Comparison of ENCODE assay signal across 16 cellular contexts in genomic region chr2:217125004-217125403, GRCh38.
DNase-seq lines count a peak whose midpoint lies in the region; ATAC-seq and TF ChIP-seq lines count a peak whose summit lies in the region.
"Had no signal": no experiment of that assay in that cellular context is flagged by ENCODE, and none has a peak within 500 bp of the region (broad histone marks: within the 10 kb centered on the region; RNA-seq: fewer than 3 reads in every experiment).

No MANE protein-coding gene starts in this region.

- H3K9me3 ChIP-seq in heart right ventricle: no peaks in the 10 kb centered on the region
- no peaks in the 10 kb centered on the region for H3K9me3 ChIP-seq in left ventricle myocardium inferior (replicated peaks)
- H3K9me3 ChIP-seq in trophoblast cell (ENCODE audit: insufficient read depth, low read depth, low read length): no peaks in the 10 kb centered on the region
- H3K9me3 ChIP-seq: BE2C had no signal

- peaks cover 2 to 3% of the 10 kb centered on the region in 2 donors for H3K9me3 Mint-ChIP-seq in stimulated activated naive B cell treated with anti-CD40 and anti-IgM and Interleukin-4, amounts not matched to agents 10 μg/mL and 1 μg/mL and 100 μg/mL, for 72 hours

- peaks cover 3% of the 10 kb centered on the region for H3K79me1 ChIP-seq in trophoblast cell (ENCODE audit: low read length)

- no peak overlapping the region for H3K23ac ChIP-seq in trophoblast cell (ENCODE audit: low read length)

- DNase-seq in heart right ventricle: peak in 1 of 2 donors; percentile 17
- no peak for DNase-seq in left ventricle myocardium inferior
- peak; percentile 7 for DNase-seq in NCI-H69 (lab: John Stamatoyannopoulos, UW)
- DNase-seq in trophoblast cell: no peak
- DNase-seq in stimulated activated naive B cell treated with anti-CD40 and anti-IgM and Interleukin-4, amounts not matched to agents 10 μg/mL and 1 μg/mL and 100 μg/mL, for 72 hours: no peak
- DNase-seq in DMS 273 (lab: John Stamatoyannopoulos, UW; ENCODE audit: unreplicated experiment): no peak
- DNase-seq: BE2C; CD4-positive, alpha-beta memory T cell; DMS153; DMS79 treated with DMSO at 0.1 percent for 48 hours; EL; GM23248 had no signal

- H3K4me3 Mint-ChIP-seq in stimulated activated naive B cell treated with anti-CD40 and anti-IgM and Interleukin-4, amounts not matched to agents 10 μg/mL and 1 μg/mL and 100 μg/mL, for 72 hours: no peak overlapping the region
- H3K4me3 Mint-ChIP-seq: CD4-positive, alpha-beta memory T cell had no signal

- H3K4me3 ChIP-seq in heart right ventricle (no peak overlapping the region), left ventricle myocardium inferior (no peak overlapping the region), trophoblast cell (ENCODE audit: low read depth, low read length) (no peak overlapping the region)
- H3K4me3 ChIP-seq: GM23248 had no signal

- H3K36me3 ChIP-seq in heart right ventricle: no peaks in the 10 kb centered on the region
- H3K36me3 ChIP-seq in left ventricle myocardium inferior: no peaks in the 10 kb centered on the region
- H3K36me3 ChIP-seq in trophoblast cell (ENCODE audit: control insufficient read depth in 1 of 2, insufficient read depth in 2 of 2, low read length in 2 of 2): no peaks in the 10 kb centered on the region
- H3K36me3 ChIP-seq: BE2C had no signal

- H3K14ac ChIP-seq in trophoblast cell (ENCODE audit: low read length): no peak overlapping the region

- no peak overlapping the region for H3K4me2 ChIP-seq in trophoblast cell (ENCODE audit: low read length)

- H2BK12ac ChIP-seq in trophoblast cell (ENCODE audit: low read length): no peak overlapping the region

- no peak overlapping the region for H2AFZ ChIP-seq in trophoblast cell (ENCODE audit: insufficient read depth, low read length, poor library complexity)
- H2AFZ ChIP-seq: GM23248 had no signal

- H3K27me3 Mint-ChIP-seq in stimulated activated naive B cell treated with anti-CD40 and anti-IgM and Interleukin-4, amounts not matched to agents 10 μg/mL and 1 μg/mL and 100 μg/mL, for 72 hours: peaks cover 15 to 33% of the 10 kb centered on the region in 2 donors

- H3K27me3 ChIP-seq in heart right ventricle (peaks cover 0 to 4% (median 0%) of the 10 kb centered on the region in 7 donors), left ventricle myocardium inferior (ENCODE audit: low read depth) (no peaks in the 10 kb centered on the region), trophoblast cell (ENCODE audit: insufficient read depth, low read length) (no peaks in the 10 kb centered on the region)
- H3K27me3 ChIP-seq: BE2C had no signal

- H4K91ac ChIP-seq in trophoblast cell (ENCODE audit: low read depth, low read length): no peak overlapping the region

- TF ChIP-seq CTCF in heart right ventricle (IDR thresholded peaks at IDR 0.05) (no peak), left ventricle myocardium inferior (IDR thresholded peaks at IDR 0.05; ENCODE audit: borderline replicate concordance) (no peak)

- no peaks in the 10 kb centered on the region for H3K36me3 Mint-ChIP-seq in stimulated activated naive B cell treated with anti-CD40 and anti-IgM and Interleukin-4, amounts not matched to agents 10 μg/mL and 1 μg/mL and 100 μg/mL, for 72 hours
- H3K36me3 Mint-ChIP-seq: CD4-positive, alpha-beta memory T cell had no signal

- H2BK5ac ChIP-seq in trophoblast cell (ENCODE audit: low read depth, low read length, poor library complexity): peak overlapping the region; percentile 6

- intact Hi-C loops in heart right ventricle (cut with DNase I) (no loop called here), left ventricle myocardium inferior (cut with micrococcal nuclease) (no loop called here)

- WGBS in heart right ventricle, 2 donors: 85 to 89% methylated on average over 3 of the region's 3 CpGs
- WGBS in trophoblast cell (ENCODE audit: extremely low coverage, insufficient coverage, insufficient read length): no CpG with 5 or more reads among the region's 3 CpGs

- H2BK120ac ChIP-seq in trophoblast cell (ENCODE audit: insufficient read depth, low read length, poor library complexity): no peak overlapping the region

- H3K79me2 ChIP-seq in trophoblast cell (ENCODE audit: control insufficient read depth, insufficient read depth, low read length, poor library complexity): no peaks in the 10 kb centered on the region

- H3K4me1 ChIP-seq in heart right ventricle (peaks cover 0 to 11% (median 0%) of the 10 kb centered on the region in 9 donors), left ventricle myocardium inferior (peaks cover 8% of the 10 kb centered on the region), trophoblast cell (ENCODE audit: control insufficient read depth in 1 of 2, insufficient read depth in 2 of 2, low read length in 2 of 2) (no peaks in the 10 kb centered on the region)

- H3K4me1 Mint-ChIP-seq in stimulated activated naive B cell treated with anti-CD40 and anti-IgM and Interleukin-4, amounts not matched to agents 10 μg/mL and 1 μg/mL and 100 μg/mL, for 72 hours: peaks cover 0 to 2% of the 10 kb centered on the region in 2 donors
- H3K4me1 Mint-ChIP-seq: CD4-positive, alpha-beta memory T cell had no signal

- H3K27ac ChIP-seq in heart right ventricle (no peak overlapping the region), left ventricle myocardium inferior (replicated peaks) (no peak overlapping the region), trophoblast cell (ENCODE audit: low read depth, low read length) (no peak overlapping the region)
- H3K27ac ChIP-seq: C4-2B, GM23248, HL-60 had no signal

- no peak overlapping the region for H4K12ac ChIP-seq in trophoblast cell (ENCODE audit: low read depth, low read length)

- no peak overlapping the region for H2AK5ac ChIP-seq in trophoblast cell (ENCODE audit: low read length)

- no peak overlapping the region for H3K18ac ChIP-seq in trophoblast cell (ENCODE audit: low read length)

- peak in 6 of 8 donors; percentile 69 to 95 (median 76) for ATAC-seq in heart right ventricle
- ATAC-seq in stimulated activated naive B cell treated with anti-CD40 and anti-IgM and Interleukin-4, amounts not matched to agents 10 μg/mL and 1 μg/mL and 100 μg/mL, for 72 hours (replicated peaks): no peak
- no peak for ATAC-seq in GM21528 (IDR thresholded peaks at IDR 0.05; ENCODE audit: low FRiP score, unreplicated experiment)
- ATAC-seq: HCT116 had no signal

- peak overlapping the region; percentile 33 for H3K27ac Mint-ChIP-seq in stimulated activated naive B cell treated with anti-CD40 and anti-IgM and Interleukin-4, amounts not matched to agents 10 μg/mL and 1 μg/mL and 100 μg/mL, for 72 hours
- H3K27ac Mint-ChIP-seq: CD4-positive, alpha-beta memory T cell had no signal

- H4K8ac ChIP-seq in trophoblast cell (ENCODE audit: low read depth, low read length): no peak overlapping the region

- H3K9ac ChIP-seq in trophoblast cell (ENCODE audit: low read length): no peak overlapping the region
- H3K9ac ChIP-seq: GM23248 had no signal

- H3K4ac ChIP-seq in trophoblast cell (ENCODE audit: low read depth, low read length): no peak overlapping the region

Comparison
In these comparisons a context has a peak if more than half of its experiments do, and no peak if none do; other contexts are left out.
1. ATAC-seq: peak in heart right ventricle (6 of 8); none in stimulated activated naive B cell treated with anti-CD40 and anti-IgM and Interleukin-4, amounts not matched to agents 10 μg/mL and 1 μg/mL and 100 μg/mL, for 72 hours (0 of 2) and GM21528 (single experiment).